ENCODE assay signal across 21 cellular contexts in genomic region chr15:57625703-57626448, GRCh38.
"Had no signal": no experiment of that assay in that cellular context is flagged by ENCODE, and none has a peak within 500 bp of the region (broad histone marks: within the 10 kb centered on the region; RNA-seq: fewer than 3 reads in every experiment).

No MANE protein-coding gene starts in this region.

- H3K27me3 ChIP-seq: colonic mucosa, sigmoid colon, thyroid gland, vagina had no signal

- H3K27me3 Mint-ChIP-seq: type B pancreatic cell had no signal

- H3K4me1 Mint-ChIP-seq: nephron had no signal

- H3K4me1 ChIP-seq: colonic mucosa, parathyroid adenoma, prostate gland, vagina had no signal

- H3K9me3 ChIP-seq: colonic mucosa, prostate gland, sigmoid colon, thyroid gland, vagina had no signal

- H3K27ac ChIP-seq: colonic mucosa, parathyroid adenoma, prostate gland, thyroid gland, vagina had no signal

- H3K79me2 ChIP-seq: parathyroid adenoma had no signal

- H3K9ac ChIP-seq: parathyroid adenoma had no signal

- H3K4me3 Mint-ChIP-seq: endodermal cell, nephron, type B pancreatic cell had no signal

- H3K36me3 ChIP-seq: colonic mucosa, prostate gland, sigmoid colon, thyroid gland had no signal

- DNase-seq: cerebellar nuclear complex; colonic mucosa; effector CD4-positive, alpha-beta T cell; endodermal cell; foreskin melanocyte; islet precursor cell; mesendoderm; naive B cell; occipital lobe; retina; sigmoid colon; stimulated activated CD4-positive, alpha-beta T cell treated with anti-CD3 and anti-CD28 coated beads, Interleukin-12 subunit alpha, Interleukin-12 subunit beta, amount 100 ng/mL, for 4 hours; stimulated activated CD4-positive, alpha-beta T cell treated with anti-CD3 and anti-CD28 coated beads, Interleukin-2, amount 100 ng/mL, for 48 hours; stimulated activated naive CD4-positive, alpha-beta T cell treated with Interleukin-2 at 50 U/mL for 16 hours had no signal

- H3K4me3 ChIP-seq: colonic mucosa, prostate gland, sigmoid colon, skin epidermis, thyroid gland, vagina had no signal

- H3K27ac Mint-ChIP-seq: endodermal cell, nephron, type B pancreatic cell had no signal

- H2AFZ ChIP-seq: parathyroid adenoma had no signal
